9 cellular contexts compared by ENCODE assay signal in the genomic region with DNA sequence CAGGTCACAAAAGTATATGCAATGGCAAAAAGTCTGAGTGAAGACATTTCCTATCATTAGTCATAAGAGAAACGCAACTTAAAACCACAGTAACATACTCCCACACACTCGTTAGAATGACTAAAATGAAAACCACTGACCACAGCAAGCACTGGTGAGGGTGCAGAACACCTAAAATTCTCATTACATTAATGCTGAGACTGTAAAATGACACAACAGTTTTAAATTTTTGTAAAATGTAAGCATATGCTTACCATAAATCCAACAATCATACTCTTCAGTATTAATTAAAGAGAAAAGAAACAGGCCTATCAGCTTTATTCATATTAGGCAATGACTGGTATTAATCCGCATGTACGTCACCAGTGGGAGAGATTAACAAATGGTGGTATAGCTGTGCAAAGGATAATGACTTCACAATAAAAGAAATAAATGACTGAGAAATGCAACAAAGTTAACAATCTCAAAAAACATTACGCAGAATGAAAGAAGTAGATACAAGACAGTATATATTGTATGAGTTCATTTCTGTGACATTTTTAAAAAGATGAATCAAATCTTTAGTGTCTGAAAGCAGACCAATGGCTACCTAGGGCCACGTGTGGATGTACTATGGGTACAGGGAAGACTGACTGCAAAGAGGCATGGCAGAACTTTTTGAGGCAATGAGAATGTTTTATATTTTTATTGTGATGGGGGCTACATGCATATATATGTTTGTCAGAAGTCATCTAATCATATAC.
DNase-seq lines count a peak whose midpoint lies in the region; ATAC-seq and TF ChIP-seq lines count a peak whose summit lies in the region.
"Had no signal": no experiment of that assay in that cellular context is flagged by ENCODE, and none has a peak within 500 bp of the region (broad histone marks: within the 10 kb centered on the region; RNA-seq: fewer than 3 reads in every experiment).

No MANE protein-coding gene starts in this region.

- peaks cover under 1% of the 10 kb centered on the region for H3K9me3 Mint-ChIP-seq in neural progenitor cell

- DNase-seq in stimulated activated CD4-positive, alpha-beta T cell treated with anti-CD3 and anti-CD28 coated beads, Interleukin-1b, Interleukin-23, amount 100 ng/mL, for 48 hours: peak; percentile 27
- DNase-seq in stimulated activated CD4-positive, alpha-beta T cell treated with anti-CD3 and anti-CD28 coated beads, Interleukin-12 subunit alpha, Interleukin-12 subunit beta, amount 100 ng/mL, for 4 hours: no peak
- DNase-seq in PC-9 (no peak), epithelial cell of esophagus (ENCODE audit: low read depth) (peak; percentile 92), neural progenitor cell (ENCODE audit: low spot score) (no peak), right lobe of liver (no peak), aorta (no peak)

- no peak overlapping the region for H3K4me3 Mint-ChIP-seq in neural progenitor cell

- WGBS in right lobe of liver (ENCODE audit: insufficient coverage, low coverage, low lambda C conversion rate, missing lambda C conversion rate): 65% methylated on average over 6 of the region's 6 CpGs
- 83 to 84% methylated on average over 6 of the region's 6 CpGs for WGBS in aorta, 2 donors

- CTCF ChIA-PET in PC-9 (lab: Charles Lee): no interaction called here

- H3K36me3 ChIP-seq in PC-9 (ENCODE audit: low read depth) (0 out of 2 replicates have a peak, but pooled peaks cover under 1% of the 10 kb centered on the region), neural progenitor cell (no peaks in the 10 kb centered on the region), right lobe of liver (no peaks in the 10 kb centered on the region), aorta (ENCODE audit: control insufficient read depth in 1 of 2, insufficient read depth in 2 of 2, low read length in 1 of 2) (no peaks in the 10 kb centered on the region)
- H3K36me3 ChIP-seq: cardiac muscle cell had no signal

- H3K36me3 Mint-ChIP-seq in neural progenitor cell: peaks cover 11% of the 10 kb centered on the region

- H3K27ac ChIP-seq in PC-9 (peak overlapping the region; percentile 75; the same call in 1 of the 2 replicates), neural progenitor cell (no peak overlapping the region), right lobe of liver (no peak overlapping the region), aorta (ENCODE audit: low read depth in 1 of 2, low read length in 2 of 2) (no peak overlapping the region)
- H3K27ac ChIP-seq: cardiac muscle cell had no signal

- H4K20me1 ChIP-seq in PC-9 (ENCODE audit: insufficient read depth): no peaks in the 10 kb centered on the region
- no peaks in the 10 kb centered on the region for H4K20me1 ChIP-seq in neural progenitor cell (ENCODE audit: low read depth)

- H2AFZ ChIP-seq in PC-9 (no peak overlapping the region), neural progenitor cell (replicated peaks) (no peak overlapping the region)

- H3F3A ChIP-seq in PC-9 (ENCODE audit: insufficient read depth, low read depth) (peaks cover 33% of the 10 kb centered on the region), neural progenitor cell (ENCODE audit: low read depth) (no peaks in the 10 kb centered on the region)

- H3K4me3 ChIP-seq in PC-9 (no peak overlapping the region), epithelial cell of esophagus (ENCODE audit: low read length) (no peak overlapping the region), neural progenitor cell (no peak overlapping the region), right lobe of liver (no peak overlapping the region), aorta (ENCODE audit: low read length in 2 of 2) (no peak overlapping the region)
- H3K4me3 ChIP-seq: cardiac muscle cell had no signal

- peak; percentile 99 for ATAC-seq in HG02938 (IDR thresholded peaks at IDR 0.05; ENCODE audit: unreplicated experiment)
- ATAC-seq in right lobe of liver: no peak
- ATAC-seq in aorta (ENCODE audit: low FRiP score): no peak

- no peak overlapping the region for H3K9ac ChIP-seq in neural progenitor cell

- TF ChIP-seq CTCF in PC-9 (conservative IDR thresholded peaks at IDR 0.05): no peak
- no peak for TF ChIP-seq CTCF in epithelial cell of esophagus (IDR thresholded peaks at IDR 0.05; ENCODE audit: insufficient read depth, low read depth, low read length, missing control alignments)
- no peak for TF ChIP-seq CTCF in neural progenitor cell (IDR thresholded peaks at IDR 0.05)
- TF ChIP-seq CTCF in right lobe of liver (IDR thresholded peaks at IDR 0.05): no peak

- H3K9me2 ChIP-seq in PC-9 (ENCODE audit: insufficient read depth): no peaks in the 10 kb centered on the region; the same call in 1 of the 2 replicates

- 0 out of 2 replicates have a peak, but pooled peaks cover 7% of the 10 kb centered on the region for H3K79me2 ChIP-seq in PC-9 (ENCODE audit: low read depth)
- H3K79me2 ChIP-seq in neural progenitor cell (ENCODE audit: low read depth): no peaks in the 10 kb centered on the region

- no peak for TF ChIP-seq POLR2A in right lobe of liver (IDR thresholded peaks at IDR 0.05)

- H3K4me1 Mint-ChIP-seq in neural progenitor cell: no peaks in the 10 kb centered on the region

- H3K4me1 ChIP-seq in PC-9 (replicated peaks; ENCODE audit: insufficient read depth) (peaks cover 10% of the 10 kb centered on the region), neural progenitor cell (no peaks in the 10 kb centered on the region), right lobe of liver (no peaks in the 10 kb centered on the region), aorta (ENCODE audit: control insufficient read depth in 1 of 2, insufficient read depth in 2 of 2, low read length in 2 of 2) (no peaks in the 10 kb centered on the region)

- H3K27ac Mint-ChIP-seq in neural progenitor cell: no peak overlapping the region

- no peaks in the 10 kb centered on the region; the same call in 1 of the 2 replicates for H3K9me3 ChIP-seq in PC-9 (ENCODE audit: insufficient read depth, low read depth)
- H3K9me3 ChIP-seq in neural progenitor cell (ENCODE audit: low read depth): peaks cover 4% of the 10 kb centered on the region
- H3K9me3 ChIP-seq in right lobe of liver: peaks cover 0 to 2% (median 0%) of the 10 kb centered on the region in 4 donors
- no peaks in the 10 kb centered on the region for H3K9me3 ChIP-seq in aorta (ENCODE audit: control insufficient read depth, low read length)

- intact Hi-C loops in PC-9 (cut with micrococcal nuclease; ENCODE audit: unreplicated experiment) (no loop called here), right lobe of liver (cut with DNase I) (no loop called here), aorta (cut with DNase I) (loop anchor here in 1 of 2 donors (5.0 kb wide), 1 partner anchor 331 kb away; no protein-coding TSS in a partner anchor)

- H3K27me3 Mint-ChIP-seq in neural progenitor cell (ENCODE audit: insufficient read depth, low read depth): peaks cover 3% of the 10 kb centered on the region

- BruUV-seq in PC-9 (replicated peaks; lab: Mats Ljungman, UMichigan): no TSS peak

- H3K4me2 ChIP-seq in PC-9 (no peak overlapping the region), neural progenitor cell (no peak overlapping the region)

- no peaks in the 10 kb centered on the region for H3K27me3 ChIP-seq in PC-9 (ENCODE audit: insufficient read depth, low read depth)
- no peaks in the 10 kb centered on the region for H3K27me3 ChIP-seq in neural progenitor cell
- no peaks in the 10 kb centered on the region for H3K27me3 ChIP-seq in right lobe of liver
- no peaks in the 10 kb centered on the region for H3K27me3 ChIP-seq in aorta (ENCODE audit: control insufficient read depth in 1 of 2, insufficient read depth in 2 of 2, low read length in 1 of 2)
- H3K27me3 ChIP-seq: cardiac muscle cell had no signal

- POLR2A ChIA-PET in PC-9 (lab: Charles Lee; ENCODE audit: unreplicated experiment): no interaction called here

Comparison
In these comparisons a context has a peak if more than half of its experiments do, and no peak if none do; other contexts are left out.
1. DNase-seq: peak in stimulated activated CD4-positive, alpha-beta T cell treated with anti-CD3 and anti-CD28 coated beads, Interleukin-1b, Interleukin-23, amount 100 ng/mL, for 48 hours (single experiment) and epithelial cell of esophagus (single experiment); none in stimulated activated CD4-positive, alpha-beta T cell treated with anti-CD3 and anti-CD28 coated beads, Interleukin-12 subunit alpha, Interleukin-12 subunit beta, amount 100 ng/mL, for 4 hours (single experiment), PC-9 (0 of 2), neural progenitor cell (single experiment), right lobe of liver (0 of 3) and aorta (0 of 2).